8 cellular contexts compared by ENCODE assay signal in the genomic region with DNA sequence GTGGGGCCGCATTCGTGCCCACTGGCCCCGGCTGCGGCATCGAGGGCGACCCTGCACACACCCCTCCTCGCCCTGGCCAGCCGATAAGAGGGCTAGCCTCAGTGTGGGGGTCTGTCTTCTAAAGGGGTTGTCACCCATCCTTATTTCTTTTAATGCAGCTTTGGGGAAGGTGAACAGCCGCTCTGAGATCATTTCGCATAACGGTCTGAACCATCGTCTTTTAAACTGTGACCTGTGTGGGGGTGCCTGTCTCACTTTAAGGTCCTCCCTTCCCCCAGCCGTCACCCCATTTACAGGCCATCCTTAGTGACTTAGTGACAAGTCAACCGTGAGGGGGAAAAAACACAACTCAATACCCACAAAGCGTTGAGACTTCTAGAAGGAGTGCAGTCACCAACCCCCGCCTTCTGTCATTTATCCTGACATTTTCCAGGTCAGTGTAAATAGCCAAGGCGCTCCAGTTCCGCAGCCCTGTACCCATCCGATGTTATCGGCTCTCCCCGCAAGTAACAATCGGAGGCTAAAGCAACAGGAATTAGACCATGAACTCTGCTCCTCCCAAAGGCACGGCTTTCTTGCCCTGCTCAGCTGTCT. TPM values are rescaled to one million over a fixed set of nuclear protein-coding genes. Genes with fewer than 3 reads are reported as not detected.
DNase-seq lines count a peak whose midpoint lies in the region; ATAC-seq, FAIRE-seq and TF ChIP-seq lines count a peak whose summit lies in the region.

No MANE protein-coding gene starts in this region.

- peak overlapping the region; percentile 79 for H3K27ac Mint-ChIP-seq in Calu3 (ENCODE audit: unreplicated experiment)
- no peak overlapping the region for H3K27ac Mint-ChIP-seq in activated T-helper 2 cell treated with anti-CD3 and anti-CD28 coated beads, Interferon-gamma antibody, Interleukin-2, Interleukin-4, amounts not matched to agents 10 μg/mL and 5 μg/mL and 100 μg/mL, durations not matched to agents 14 hours and 24 hours and 36 hours

- no peak for FAIRE-seq in pancreas (lab: Jason Lieb, UNC)

- H3K4me1 Mint-ChIP-seq in Calu3 (ENCODE audit: low read depth, unreplicated experiment), result peaks cover 24% of the 10 kb centered on the region
- peaks cover 10% of the 10 kb centered on the region for H3K4me1 Mint-ChIP-seq in activated T-helper 2 cell treated with anti-CD3 and anti-CD28 coated beads, Interferon-gamma antibody, Interleukin-2, Interleukin-4, amounts not matched to agents 10 μg/mL and 5 μg/mL and 100 μg/mL, durations not matched to agents 14 hours and 24 hours and 36 hours (ENCODE audit: low read depth)

- no TSS peak for BruUV-seq in Calu3 (replicated peaks; lab: Mats Ljungman, UMichigan)

- 2% methylated on average over 19 to 23 of the region's 23 CpGs for WGBS in heart right ventricle, 2 donors
- 1% methylated on average over 23 of the region's 23 CpGs for WGBS in pancreas, 2 donors

- H3K9me3 ChIP-seq in heart right ventricle (no peaks in the 10 kb centered on the region), pancreas (no peaks in the 10 kb centered on the region)

- ATAC-seq in GM19438 (IDR thresholded peaks at IDR 0.05; ENCODE audit: low read depth, unreplicated experiment) (peak; percentile 22), HG03571 (IDR thresholded peaks at IDR 0.05; ENCODE audit: unreplicated experiment) (peak; percentile 13), heart right ventricle (peak; percentile 6 to 65 (median 32)), pancreas (peak in 3 of 4 donors; percentile 0 to 13 (median 13))

- peaks cover 0 to 8% (median 0%) of the 10 kb centered on the region in 7 donors for H3K27me3 ChIP-seq in heart right ventricle
- H3K27me3 ChIP-seq in pancreas, result no peaks in the 10 kb centered on the region

- no peak for TF ChIP-seq CTCF in Calu3 (IDR thresholded peaks at IDR 0.05; ENCODE audit: unreplicated experiment)
- TF ChIP-seq CTCF in heart right ventricle (IDR thresholded peaks at IDR 0.05), result no peak
- TF ChIP-seq CTCF in pancreas (IDR thresholded peaks at IDR 0.05), result no peak

- peaks cover 3% of the 10 kb centered on the region for H3K9me3 Mint-ChIP-seq in Calu3 (ENCODE audit: low read depth, unreplicated experiment)
- no peaks in the 10 kb centered on the region for H3K9me3 Mint-ChIP-seq in activated T-helper 2 cell treated with anti-CD3 and anti-CD28 coated beads, Interferon-gamma antibody, Interleukin-2, Interleukin-4, amounts not matched to agents 10 μg/mL and 5 μg/mL and 100 μg/mL, durations not matched to agents 14 hours and 24 hours and 36 hours

- peak overlapping the region; percentile 50 to 99 (median 88) for H3K4me3 ChIP-seq in heart right ventricle
- peak overlapping the region; percentile 77 to 99 (median 96) for H3K4me3 ChIP-seq in pancreas

- CTCF ChIA-PET in Calu3 (lab: Charles Lee), result no interaction called here

- peaks cover 26% of the 10 kb centered on the region for H3K36me3 Mint-ChIP-seq in Calu3 (ENCODE audit: insufficient read depth, unreplicated experiment)
- peaks cover 2% of the 10 kb centered on the region for H3K36me3 Mint-ChIP-seq in activated T-helper 2 cell treated with anti-CD3 and anti-CD28 coated beads, Interferon-gamma antibody, Interleukin-2, Interleukin-4, amounts not matched to agents 10 μg/mL and 5 μg/mL and 100 μg/mL, durations not matched to agents 14 hours and 24 hours and 36 hours (ENCODE audit: low read depth)

- H3K4me1 ChIP-seq in heart right ventricle, result peaks cover 0 to 32% (median 17%) of the 10 kb centered on the region in 9 donors
- H3K4me1 ChIP-seq in pancreas, result peaks cover 0 to 5% (median under 1%) of the 10 kb centered on the region in 3 donors

- peak overlapping the region; percentile 93 for H3K4me3 Mint-ChIP-seq in Calu3 (ENCODE audit: low read depth, unreplicated experiment)
- H3K4me3 Mint-ChIP-seq in activated T-helper 2 cell treated with anti-CD3 and anti-CD28 coated beads, Interferon-gamma antibody, Interleukin-2, Interleukin-4, amounts not matched to agents 10 μg/mL and 5 μg/mL and 100 μg/mL, durations not matched to agents 14 hours and 24 hours and 36 hours (ENCODE audit: low read depth), result peak overlapping the region; percentile 81

- H3K27me3 Mint-ChIP-seq in Calu3 (ENCODE audit: unreplicated experiment), result no peaks in the 10 kb centered on the region
- peaks cover 45% of the 10 kb centered on the region for H3K27me3 Mint-ChIP-seq in activated T-helper 2 cell treated with anti-CD3 and anti-CD28 coated beads, Interferon-gamma antibody, Interleukin-2, Interleukin-4, amounts not matched to agents 10 μg/mL and 5 μg/mL and 100 μg/mL, durations not matched to agents 14 hours and 24 hours and 36 hours (ENCODE audit: low read depth)

- no peaks in the 10 kb centered on the region for H3K36me3 ChIP-seq in heart right ventricle
- no peaks in the 10 kb centered on the region for H3K36me3 ChIP-seq in pancreas

- H3K27ac ChIP-seq in heart right ventricle (peak overlapping the region; percentile 82 to 99 (median 97)), pancreas (peak overlapping the region in 3 of 4 donors; percentile 94 to 97 (median 97))

- DNase-seq in Calu3 (peak; percentile 3), heart right ventricle (peak in 1 of 2 donors; percentile 47), pancreas (peak in 2 of 6 donors; percentile 6 to 47), ecto neural progenitor cell (ENCODE audit: low spot score) (no peak)
- DNase-seq in activated T-helper 2 cell treated with anti-CD3 and anti-CD28 coated beads, Interferon-gamma antibody, Interleukin-2, Interleukin-4, amounts not matched to agents 10 μg/mL and 5 μg/mL and 100 μg/mL, durations not matched to agents 14 hours and 24 hours and 36 hours (ENCODE audit: low spot score), result no peak
- no peak for DNase-seq in stimulated activated naive CD4-positive, alpha-beta T cell (lab: John Stamatoyannopoulos, UW)

- intact Hi-C loops in Calu3 (cut with micrococcal nuclease; ENCODE audit: unreplicated experiment), result loop anchor here (5.0 kb wide), 2 partner anchors 99 to 119 kb away; no protein-coding TSS in a partner anchor
- intact Hi-C loops in activated T-helper 2 cell treated with anti-CD3 and anti-CD28 coated beads, Interferon-gamma antibody, Interleukin-2, Interleukin-4, amounts not matched to agents 10 μg/mL and 5 μg/mL and 100 μg/mL, durations not matched to agents 14 hours and 24 hours and 36 hours (cut with micrococcal nuclease), result no loop called here
- intact Hi-C loops in heart right ventricle (cut with DNase I), result loop anchor here in 3 of 10 donors (2.0 to 5.0 kb wide), 3 partner anchors 36 to 41 kb away; no protein-coding TSS in a partner anchor
- intact Hi-C loops in pancreas (cut with DNase I), result no loop called here

RNA-seq across cellular contexts. Expression of a gene that starts 0.5 kb away (rescaled TPM):
- total RNA-seq in Calu3 (2022) (8.0 and 10.2 TPM in 2 replicates), heart right ventricle (10 to 100 TPM; 28.0 to 60.8 (median 46.4) TPM), pancreas (10 to 100 TPM in 3 of 6 donors, 1 to 10 TPM in 3; 5.2 to 11.3 (median 8.7) TPM)
- 0.51 and 1.2 TPM in 2 replicates for total RNA-seq in activated T-helper 2 cell treated with anti-CD3 and anti-CD28 coated beads, Interferon-gamma antibody, Interleukin-2, Interleukin-4, amounts not matched to agents 10 μg/mL and 5 μg/mL and 100 μg/mL, durations not matched to agents 14 hours and 24 hours and 36 hours
- polyA plus RNA-seq in heart right ventricle (10 to 100 TPM in 1 of 2 donors, 1 to 10 TPM in 1; 5.2 to 11.2 TPM), pancreas (1 to 10 TPM; 2.4 to 2.7 TPM)
